ENCODE assay signal across 22 cellular contexts in genomic region chr17:296382-296781, GRCh38. TPM values are rescaled to one million over a fixed set of nuclear protein-coding genes. Genes with fewer than 3 reads are reported as not detected.
DNase-seq lines count a peak whose midpoint lies in the region; ATAC-seq, FAIRE-seq and TF ChIP-seq lines count a peak whose summit lies in the region.
"Had no signal": no experiment of that assay in that cellular context is flagged by ENCODE, and none has a peak within 500 bp of the region (broad histone marks: within the 10 kb centered on the region; RNA-seq: fewer than 3 reads in every experiment).

No MANE protein-coding gene starts in this region.

- H3K27ac ChIP-seq in right lobe of liver: no peak overlapping the region
- no peak overlapping the region for H3K27ac ChIP-seq in HepG2 (ENCODE audit: extremely low read length, insufficient read depth, low read length)
- no peak overlapping the region for H3K27ac ChIP-seq in aorta (ENCODE audit: low read depth in 1 of 2, low read length in 2 of 2)
- H3K27ac ChIP-seq in effector memory CD4-positive, alpha-beta T cell (ENCODE audit: insufficient read depth, low read length, poor library complexity, severe bottlenecking): no peak overlapping the region
- H3K27ac ChIP-seq: GM23248, Peyer's patch had no signal

- peaks cover 18% of the 10 kb centered on the region for H3K27me3 Mint-ChIP-seq in glutamatergic neuron (ENCODE audit: unreplicated experiment)

- H3K27me3 ChIP-seq in right lobe of liver: no peaks in the 10 kb centered on the region
- H3K27me3 ChIP-seq in HepG2 (ENCODE audit: control insufficient read depth in 1 of 2, insufficient read depth in 2 of 2, low read length in 2 of 2): no peaks in the 10 kb centered on the region
- H3K27me3 ChIP-seq in aorta (ENCODE audit: control insufficient read depth in 1 of 2, insufficient read depth in 2 of 2, low read length in 1 of 2): no peaks in the 10 kb centered on the region
- H3K27me3 ChIP-seq in effector memory CD4-positive, alpha-beta T cell (replicated peaks; ENCODE audit: control insufficient read depth, insufficient read depth, low read length, poor library complexity, severe bottlenecking): no peaks in the 10 kb centered on the region
- H3K27me3 ChIP-seq: Peyer's patch had no signal

- peak overlapping the region; percentile 61 for H3K4me3 Mint-ChIP-seq in glutamatergic neuron (ENCODE audit: unreplicated experiment)
- H3K4me3 Mint-ChIP-seq: CD4-positive, alpha-beta memory T cell had no signal

- peak; percentile 9 to 39 (median 38) for DNase-seq in right lobe of liver
- no peak for DNase-seq in HepG2 (ENCODE audit: low spot score)
- DNase-seq in glutamatergic neuron: no peak
- peak; percentile 61 for DNase-seq in posterior vena cava (ENCODE audit: low spot score)
- DNase-seq in aorta: peak; percentile 29 to 63
- no peak for DNase-seq in H4 (ENCODE audit: low spot score)
- no peak for DNase-seq in effector memory CD4-positive, alpha-beta T cell
- DNase-seq: CD4-positive, alpha-beta memory T cell; DND-41; GM23248; HCEC 1CT; Kasumi-1; NCI-H1417; NCI-H1694 treated with DMSO at 0.1 percent for 48 hours; NCI-H2081 treated with DMSO at 0.1 percent for 48 hours; NCI-H2171 treated with DMSO at 0.1 percent for 48 hours; NCI-H446; NCI-H526 had no signal

- H3K36me3 Mint-ChIP-seq in glutamatergic neuron (ENCODE audit: unreplicated experiment): no peaks in the 10 kb centered on the region

- no peaks in the 10 kb centered on the region for H3K4me1 ChIP-seq in right lobe of liver
- no peaks in the 10 kb centered on the region for H3K4me1 ChIP-seq in HepG2 (ENCODE audit: insufficient read depth, low read length)
- no peaks in the 10 kb centered on the region for H3K4me1 ChIP-seq in aorta (ENCODE audit: control insufficient read depth in 1 of 2, insufficient read depth in 2 of 2, low read length in 2 of 2)
- no peaks in the 10 kb centered on the region for H3K4me1 ChIP-seq in effector memory CD4-positive, alpha-beta T cell (ENCODE audit: control insufficient read depth, insufficient read depth, low read length, poor library complexity, severe bottlenecking)
- H3K4me1 ChIP-seq: Caco-2 had no signal

- H4K20me1 ChIP-seq in HepG2 (ENCODE audit: insufficient read depth, low read length): no peaks in the 10 kb centered on the region

- peaks cover 0 to 6% (median 0%) of the 10 kb centered on the region in 4 donors for H3K36me3 ChIP-seq in right lobe of liver
- H3K36me3 ChIP-seq in HepG2 (replicated peaks in 1 of 2; ENCODE audit: control insufficient read depth in 1 of 2, insufficient read depth in 2 of 2, low read length in 2 of 2): peaks cover 0 to 3% of the 10 kb centered on the region in 2 experiments; a peak in 3 of 5 replicates
- H3K36me3 ChIP-seq in aorta (ENCODE audit: control insufficient read depth in 1 of 2, insufficient read depth in 2 of 2, low read length in 1 of 2): no peaks in the 10 kb centered on the region
- H3K36me3 ChIP-seq in effector memory CD4-positive, alpha-beta T cell (ENCODE audit: control insufficient read depth, insufficient read depth, low read length): no peaks in the 10 kb centered on the region
- H3K36me3 ChIP-seq: Peyer's patch had no signal

- H3K9me3 Mint-ChIP-seq in glutamatergic neuron (ENCODE audit: unreplicated experiment): peaks cover 8% of the 10 kb centered on the region
- H3K9me3 Mint-ChIP-seq: CD4-positive, alpha-beta memory T cell had no signal

- CTCF ChIA-PET in HepG2 (lab: Yijun Ruan, JAX; ENCODE audit: low intra/inter-chr PET ratio, low total read pairs): no interaction called here

- 98% methylated on average over 5 of the region's 15 CpGs for WGBS in right lobe of liver (ENCODE audit: insufficient coverage, low coverage, low lambda C conversion rate, missing lambda C conversion rate)
- WGBS in HepG2 (ENCODE audit: low lambda C conversion rate): 83% methylated on average over 11 of the region's 15 CpGs
- 66 to 77% methylated on average over 13 to 15 of the region's 15 CpGs for WGBS in aorta, 2 donors

- no peak overlapping the region for H3K27ac Mint-ChIP-seq in glutamatergic neuron (ENCODE audit: unreplicated experiment)

- in situ Hi-C loops in HepG2 (cut with HindIII; ENCODE audit: extremely low pct_ligation_motif_present, low pct_unique_long_range_greater_than_20kb): loop anchor here (10.0 kb wide), 1 partner anchor 62 kb away; no protein-coding TSS in a partner anchor

- TF ChIP-seq EP300 in HepG2 (IDR thresholded peaks at IDR 0.05; ENCODE audit: low read depth in 2 of 2, low read length in 2 of 2) (no peak), HepG2 (CRISPR knock-in tag; IDR thresholded peaks at IDR 0.05; ENCODE audit: borderline replicate concordance) (no peak)

- H3K4me3 ChIP-seq in right lobe of liver (no peak overlapping the region), HepG2 (replicated peaks in 1 of 3; ENCODE audit: insufficient read depth in 1 of 3, low read depth in 2 of 3, low read length in 3 of 3) (no peak overlapping the region), aorta (ENCODE audit: low read length in 2 of 2) (no peak overlapping the region)
- no peak overlapping the region for H3K4me3 ChIP-seq in effector memory CD4-positive, alpha-beta T cell (ENCODE audit: insufficient read depth, low read depth, low read length, poor library complexity, severe bottlenecking)
- H3K4me3 ChIP-seq: GM12878, GM23248, Peyer's patch had no signal

- BruUV-seq in HepG2 (replicated peaks; lab: Mats Ljungman, UMichigan): no TSS peak

- H3K79me2 ChIP-seq in HepG2 (ENCODE audit: insufficient read depth, low read length): no peaks in the 10 kb centered on the region

- no peak for ATAC-seq in right lobe of liver
- ATAC-seq in HepG2: no peak
- no peak for ATAC-seq in aorta (ENCODE audit: low FRiP score)
- no peak for ATAC-seq in HG02623 (IDR thresholded peaks at IDR 0.05; ENCODE audit: unreplicated experiment)
- ATAC-seq: GM12878 had no signal

- no peak for TF ChIP-seq CTCF in right lobe of liver (IDR thresholded peaks at IDR 0.05)
- TF ChIP-seq CTCF in HepG2 (CRISPR knock-in tag; IDR thresholded peaks at IDR 0.05): no peak
- no peak for TF ChIP-seq CTCF in glutamatergic neuron (IDR thresholded peaks at IDR 0.05; ENCODE audit: partially characterized antibody, unreplicated experiment)

- intact Hi-C loops in right lobe of liver (cut with DNase I): no loop called here
- intact Hi-C loops in HepG2 (cut with micrococcal nuclease; ENCODE audit: unreplicated experiment): no loop called here
- intact Hi-C loops in posterior vena cava (cut with DNase I): no loop called here
- intact Hi-C loops in aorta (cut with DNase I): no loop called here

- peaks cover 34% of the 10 kb centered on the region for H3K4me1 Mint-ChIP-seq in glutamatergic neuron (ENCODE audit: low read depth, unreplicated experiment)

- H3K4me2 ChIP-seq in HepG2 (ENCODE audit: low read depth, low read length): no peak overlapping the region

- no peak for TF ChIP-seq POLR2A in right lobe of liver (IDR thresholded peaks at IDR 0.05)
- TF ChIP-seq POLR2A in HepG2 (IDR thresholded peaks at IDR 0.05; ENCODE audit: insufficient read depth in 1 of 2, low read depth in 2 of 2, low read length in 2 of 2): no peak

- H3K9me3 ChIP-seq in right lobe of liver: no peaks in the 10 kb centered on the region
- no peaks in the 10 kb centered on the region for H3K9me3 ChIP-seq in HepG2 (ENCODE audit: low read length)
- no peaks in the 10 kb centered on the region for H3K9me3 ChIP-seq in aorta (ENCODE audit: control insufficient read depth, low read length)
- H3K9me3 ChIP-seq in effector memory CD4-positive, alpha-beta T cell (ENCODE audit: control insufficient read depth, low read length): no peaks in the 10 kb centered on the region
- H3K9me3 ChIP-seq: Caco-2, Peyer's patch had no signal

- H3K9ac ChIP-seq in HepG2 (ENCODE audit: insufficient read depth, low read depth, low read length): no peak overlapping the region
- H3K9ac ChIP-seq: GM23248 had no signal

- no peak overlapping the region for H2AFZ ChIP-seq in HepG2 (ENCODE audit: low read length)
- H2AFZ ChIP-seq: GM23248 had no signal

- no peak for TF ChIP-seq RAD21 in HepG2 (CRISPR knock-in tag; IDR thresholded peaks at IDR 0.05)

- no peak for FAIRE-seq in HepG2 (lab: Jason Lieb, UNC)
- FAIRE-seq: GM12878 had no signal

- POLR2A ChIA-PET in HepG2 (lab: Yijun Ruan, JAX): no interaction called here

TF ChIP-seq in HepG2, 621 proteins besides CTCF, POLR2A, EP300 and RAD21 (continues in another document):
- TF ChIP-seq ZNF20 (CRISPR knock-in tag; IDR thresholded peaks at IDR 0.05) (no peak), BRCA1 (CRISPR knock-in tag; IDR thresholded peaks at IDR 0.05) (no peak), ATF7-NPFF (CRISPR knock-in tag; IDR thresholded peaks at IDR 0.05; ENCODE audit: low read depth) (no peak), ZNF879 (CRISPR knock-in tag; IDR thresholded peaks at IDR 0.05) (no peak), SPEN (CRISPR knock-in tag; IDR thresholded peaks at IDR 0.05; ENCODE audit: low read depth) (no peak)

RNA-seq across cellular contexts. Expression of gene RPH3AL, which starts 56.2 kb away (rescaled TPM):
- total RNA-seq in right lobe of liver (10 to 100 TPM; 17.6 to 74.0 (median 25.7) TPM), HepG2 (2016; rRNA removed; fragmentation: Illumina TruSeq; extraction: Trizol) (6.7 and 7.8 TPM in 2 replicates), glutamatergic neuron (ENCODE audit: unreplicated experiment) (22.3 TPM), posterior vena cava (10 to 100 TPM in 1 of 2 donors, 1 to 10 TPM in 1; 9.7 to 11.2 TPM), aorta (10 to 100 TPM; 12.5 to 18.1 TPM)
- 10.8 and 13.9 TPM in 2 replicates for total RNA-seq in HepG2 (2016; cell fraction: cytosol; rRNA removed; fragmentation: Illumina TruSeq; extraction: Trizol; ENCODE audit: low read depth)
- 8.0 and 8.6 TPM in 2 replicates for total RNA-seq in HepG2 (2016; cell fraction: insoluble cytoplasmic fraction; rRNA removed; fragmentation: Illumina TruSeq; extraction: Trizol)
- 12.1 and 13.4 TPM in 2 replicates for total RNA-seq in HepG2 (2016; cell fraction: membrane; rRNA removed; fragmentation: Illumina TruSeq; extraction: Trizol)
- total RNA-seq in HepG2 (2016; cell fraction: nucleus; rRNA removed; fragmentation: Illumina TruSeq; extraction: Trizol): 6.4 and 8.4 TPM in 2 replicates
- polyA plus RNA-seq in HepG2 (2011; rRNA removed) (16.4 and 20.7 TPM in 2 replicates), aorta (1 to 10 TPM; 1.6 to 3.5 TPM)
- 14.3 and 17.0 TPM in 2 replicates for polyA plus RNA-seq in HepG2 (2011; cell fraction: cytosol; rRNA removed)
- polyA plus RNA-seq in HepG2 (2011; cell fraction: nucleus; rRNA removed): 21.3 and 26.7 TPM in 2 replicates
- 11.7 and 14.0 TPM in 2 replicates for polyA plus RNA-seq in HepG2 (2012)
- polyA plus RNA-seq in HepG2 (2016; cell fraction: cytosol; fragmentation: Illumina TruSeq; extraction: Trizol; ENCODE audit: low read depth): 4.1 and 4.3 TPM in 2 replicates
- polyA plus RNA-seq in HepG2 (2016; cell fraction: insoluble cytoplasmic fraction; fragmentation: Illumina TruSeq; extraction: Trizol; ENCODE audit: low read depth): 6.7 and 7.3 TPM in 2 replicates
- polyA plus RNA-seq in HepG2 (2016; cell fraction: membrane; fragmentation: Illumina TruSeq; extraction: Trizol; ENCODE audit: low read depth): 9.3 and 12.3 TPM in 2 replicates
- polyA plus RNA-seq in HepG2 (2016; cell fraction: nucleus; fragmentation: Illumina TruSeq; extraction: Trizol; ENCODE audit: insufficient read depth, low read depth): 8.0 and 9.6 TPM in 2 replicates
- polyA minus RNA-seq in HepG2 (2011; rRNA and poly(A)+ RNA removed; ENCODE audit: low replicate concordance): 4.7 and 30.0 TPM in 2 replicates
- polyA minus RNA-seq in HepG2 (2011; cell fraction: cytosol; rRNA and poly(A)+ RNA removed): 12.5 TPM in 2 replicates
- 29.4 and 31.1 TPM in 2 replicates for polyA minus RNA-seq in HepG2 (2011; cell fraction: nucleus; rRNA and poly(A)+ RNA removed)
- total RNA-seq in H4 (2014; rRNA removed; shearing (Covaris generic)): 6.0 and 9.6 TPM in 2 replicates

Comparison
In these comparisons a context has a peak if more than half of its experiments do, and no peak if none do; other contexts are left out.
1. DNase-seq: peak in right lobe of liver (3 of 3), posterior vena cava (single experiment) and aorta (2 of 2); none in HepG2 (single experiment), glutamatergic neuron (single experiment), H4 (single experiment) and effector memory CD4-positive, alpha-beta T cell (0 of 3).